Comparison of ENCODE assay signal across 12 cellular contexts in genomic region chr6:17469006-17469972, GRCh38.
DNase-seq lines count a peak whose midpoint lies in the region; ATAC-seq and TF ChIP-seq lines count a peak whose summit lies in the region.
"Had no signal": no experiment of that assay in that cellular context is flagged by ENCODE, and none has a peak within 500 bp of the region (broad histone marks: within the 10 kb centered on the region; RNA-seq: fewer than 3 reads in every experiment).

No MANE protein-coding gene starts in this region.

- TF ChIP-seq POLR2A in heart left ventricle (IDR thresholded peaks at IDR 0.05): no peak
- no peak for TF ChIP-seq POLR2A in upper lobe of left lung (IDR thresholded peaks at IDR 0.05)

- WGBS in heart left ventricle, 4 donors: 62 to 71% (median 67%) methylated on average over 12 of the region's 12 CpGs
- whole genome bisulfite sequencing in upper lobe of left lung, 2 donors: 71 to 73% methylated on average over 12 of the region's 12 CpGs

- ATAC-seq in heart left ventricle (no peak), upper lobe of left lung (ENCODE audit: low FRiP score in 2 of 2) (no peak), HG03378 (IDR thresholded peaks at IDR 0.05; ENCODE audit: unreplicated experiment) (no peak)

- intact Hi-C loops in heart left ventricle (cut with DNase I): loop anchor here in 2 of 10 donors (10.0 kb wide), 3 partner anchors 74 to 116 kb away; partner anchors contain the start of gene CAP2 (in 1 of the 2)

- peak overlapping the region in 1 of 12 donors; percentile 81 for H3K27ac ChIP-seq in heart left ventricle
- no peak overlapping the region for H3K27ac ChIP-seq in right atrium auricular region
- H3K27ac ChIP-seq in muscle layer of colon (ENCODE audit: low read depth, low read length): peak overlapping the region; percentile 69
- no peak overlapping the region for H3K27ac ChIP-seq in upper lobe of left lung

- H3K4me3 ChIP-seq in heart left ventricle (no peak overlapping the region), right atrium auricular region (no peak overlapping the region), muscle layer of colon (ENCODE audit: low read depth in 1 of 2, low read length in 2 of 2) (no peak overlapping the region), upper lobe of left lung (no peak overlapping the region)

- no peaks in the 10 kb centered on the region for H3K9me3 ChIP-seq in heart left ventricle
- no peaks in the 10 kb centered on the region for H3K9me3 ChIP-seq in right atrium auricular region
- H3K9me3 ChIP-seq in muscle layer of colon (ENCODE audit: low read length): no peaks in the 10 kb centered on the region
- no peaks in the 10 kb centered on the region for H3K9me3 ChIP-seq in upper lobe of left lung

- H3K27me3 ChIP-seq in heart left ventricle (no peaks in the 10 kb centered on the region), right atrium auricular region (no peaks in the 10 kb centered on the region), muscle layer of colon (ENCODE audit: control insufficient read depth in 1 of 2, insufficient read depth in 2 of 2, low read length in 2 of 2) (no peaks in the 10 kb centered on the region), upper lobe of left lung (no peaks in the 10 kb centered on the region)

- H3K4me1 ChIP-seq in heart left ventricle (peaks cover 0 to 28% (median 6%) of the 10 kb centered on the region in 12 donors), right atrium auricular region (peaks cover 0 to 19% of the 10 kb centered on the region in 2 donors), muscle layer of colon (ENCODE audit: insufficient read depth, low read length) (peaks cover 52% of the 10 kb centered on the region), upper lobe of left lung (peaks cover 0 to 22% (median 13%) of the 10 kb centered on the region in 4 donors)

- DNase-seq in heart left ventricle (no peak), right atrium auricular region (ENCODE audit: low spot score) (no peak), dermis blood vessel endothelial cell (peak; percentile 79), upper lobe of left lung (no peak), ureter (ENCODE audit: low spot score) (no peak), COR-L47 (lab: John Stamatoyannopoulos, UW) (no peak)
- DNase-seq: activated CD4-positive, alpha-beta T cell treated with anti-CD3 and anti-CD28 coated beads for 1 hour; cerebellar nuclear complex; DMS79 treated with DMSO at 0.1 percent for 48 hours; NCI-H510A had no signal

- TF ChIP-seq EP300 in upper lobe of left lung (IDR thresholded peaks at IDR 0.05): no peak

- peaks cover 0 to 27% (median 0%) of the 10 kb centered on the region in 9 donors for H3K36me3 ChIP-seq in heart left ventricle
- H3K36me3 ChIP-seq in right atrium auricular region: peaks cover 7% of the 10 kb centered on the region
- peaks cover 14% of the 10 kb centered on the region for H3K36me3 ChIP-seq in muscle layer of colon (ENCODE audit: insufficient read depth, low read length)
- H3K36me3 ChIP-seq in upper lobe of left lung: no peaks in the 10 kb centered on the region

- no peak overlapping the region for H3K9ac ChIP-seq in muscle layer of colon (ENCODE audit: low read length)

- TF ChIP-seq CTCF in heart left ventricle (IDR thresholded peaks at IDR 0.05) (peak in 7 of 12 donors; percentile 27 to 45 (median 33)), right atrium auricular region (IDR thresholded peaks at IDR 0.05) (peak in 1 of 2 donors; percentile 59), upper lobe of left lung (IDR thresholded peaks at IDR 0.05) (peak in 4 of 6 experiments; percentile 19 to 33 (median 26))
